9 cellular contexts compared by ENCODE assay signal in the genomic region with DNA sequence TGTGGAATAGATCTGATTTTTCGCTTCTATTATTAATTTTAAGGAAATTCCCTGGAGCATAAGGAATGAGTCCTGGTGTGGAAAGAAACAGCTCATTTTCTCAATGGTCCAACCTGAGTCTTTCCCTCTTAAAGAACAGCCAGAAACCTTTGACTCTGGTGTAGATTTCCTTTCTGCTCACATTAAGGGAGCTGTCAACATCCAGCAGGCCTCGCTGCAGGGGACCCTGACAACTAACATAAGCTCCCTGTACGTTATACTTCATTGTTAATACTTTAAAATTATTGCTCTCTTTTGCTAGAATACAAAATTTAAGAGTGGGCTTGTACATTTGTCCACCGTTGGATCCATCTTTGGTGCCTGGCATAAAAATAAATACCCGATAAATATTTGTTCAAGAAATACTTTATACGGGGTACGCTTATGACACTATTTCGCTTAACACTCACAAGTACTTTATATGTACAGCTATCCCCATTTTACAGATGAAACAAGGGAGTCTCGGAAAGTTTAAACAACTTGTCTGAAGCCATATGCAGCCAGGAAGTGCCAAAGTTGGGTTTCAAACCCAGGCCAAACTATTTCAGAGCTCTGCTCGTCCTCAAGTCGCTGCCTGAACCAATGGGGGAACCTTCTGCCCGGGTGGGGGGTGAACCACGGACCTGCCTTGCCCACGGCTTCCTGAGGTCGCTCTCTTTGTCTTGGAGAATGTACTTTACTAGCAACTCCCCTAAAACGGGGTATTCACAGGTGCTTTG. TPM values are rescaled to one million over a fixed set of nuclear protein-coding genes. Genes with fewer than 3 reads are reported as not detected.
DNase-seq lines count a peak whose midpoint lies in the region; ATAC-seq and TF ChIP-seq lines count a peak whose summit lies in the region.
"Had no signal": no experiment of that assay in that cellular context is flagged by ENCODE, and none has a peak within 500 bp of the region (broad histone marks: within the 10 kb centered on the region; RNA-seq: fewer than 3 reads in every experiment).

No MANE protein-coding gene starts in this region.

- intact Hi-C loops in ovary (cut with DNase I): no loop called here

- H3K4me1 ChIP-seq in ovary (ENCODE audit: insufficient read depth): peaks cover 6% of the 10 kb centered on the region

- CTCF ChIA-PET in AG04449 (lab: Yijun Ruan, JAX): interaction anchor here (0.9 to 1.9 kb wide), 13 partner anchors 9 to 1022 kb away, joined by 3 to 9 read pairs (median 4); no protein-coding TSS in a partner anchor
- CTCF ChIA-PET in GM10248 (lab: Yijun Ruan, JAX): interaction anchor here (0.8 to 4.5 kb wide), 14 partner anchors 9 to 1019 kb away, joined by 3 to 27 read pairs (median 7); no protein-coding TSS in a partner anchor

- TF ChIP-seq POLR2A in ovary (IDR thresholded peaks at IDR 0.05): no peak

- no peaks in the 10 kb centered on the region for H3K9me3 ChIP-seq in ovary

- POLR2A ChIA-PET in AG04449 (lab: Yijun Ruan, JAX) (interaction anchor here (0.6 to 1.7 kb wide), 4 partner anchors 25 to 1320 kb away, joined by 3 to 5 read pairs (median 4); no protein-coding TSS in a partner anchor), GM10248 (lab: Yijun Ruan, JAX) (interaction anchor here (0.8 to 1.3 kb wide), 4 partner anchors 31 to 114 kb away, joined by 3 to 4 read pairs (median 3); no protein-coding TSS in a partner anchor)

- no peaks in the 10 kb centered on the region for H3K27me3 ChIP-seq in ovary

- H3K27ac ChIP-seq in ovary: peak overlapping the region; percentile 92 to 96

- no peak for TF ChIP-seq CTCF in AG04449 (IDR thresholded peaks at IDR 0.05; ENCODE audit: insufficient read depth, low read length, missing control alignments)
- no peak for TF ChIP-seq CTCF in GM10248 (IDR thresholded peaks at IDR 0.05; ENCODE audit: control extremely low read depth, extremely low read depth, low read depth, missing control alignments)
- no peak for TF ChIP-seq CTCF in WI38 (IDR thresholded peaks at IDR 0.05; ENCODE audit: low read depth, low read length)
- TF ChIP-seq CTCF in ovary (IDR thresholded peaks at IDR 0.05): no peak

- ATAC-seq in HG03469 (IDR thresholded peaks at IDR 0.05; ENCODE audit: unreplicated experiment): no peak

- TF ChIP-seq EP300 in ovary (IDR thresholded peaks at IDR 0.05): no peak

- 7 to 9% (median 9%) methylated on average over 16 of the region's 16 CpGs for whole genome bisulfite sequencing in ovary, 3 donors

- no peak for DNase-seq in AG04449 (ENCODE audit: low read depth, low spot score)
- peak; percentile 60 for DNase-seq in GM10248 (ENCODE audit: extremely low spot score)
- peak; percentile 12 for DNase-seq in HS-27A (ENCODE audit: low read depth)
- DNase-seq in fibroblast of the conjunctiva (ENCODE audit: low read depth): peak; percentile 21
- no peak for DNase-seq in ovary
- DNase-seq in cerebellum (ENCODE audit: low spot score): no peak

- peak overlapping the region; percentile 83 for H3K4me3 ChIP-seq in AG04449 (ENCODE audit: low read depth, low read length)
- H3K4me3 ChIP-seq in WI38 (ENCODE audit: low read depth, low read length): peak overlapping the region; percentile 83
- peak overlapping the region; percentile 63 for H3K4me3 ChIP-seq in ovary

- H3K36me3 ChIP-seq in ovary: no peaks in the 10 kb centered on the region

RNA-seq across cellular contexts. Expression of gene SMARCE1, which starts 0.6 kb away (rescaled TPM):
- total RNA-seq in ovary: 100 to 1,000 TPM in 5 of 7 donors, 10 to 100 TPM in 2; 80.2 to 129 (median 112) TPM
- polyA plus RNA-seq in ovary: 100 to 1,000 TPM; 109 to 158 TPM
- total RNA-seq in cerebellum: 105 TPM

RNA-seq across cellular contexts. Expression of gene KRT222, which starts 18.0 kb away (rescaled TPM):
- total RNA-seq in ovary (under 1 TPM in 4 of 7 donors, not detected in 3; 0.20 to 0.57 (median 0.39) TPM), cerebellum (17.6 TPM)
- polyA plus RNA-seq in ovary: 1 to 10 TPM in 1 of 2 donors, under 1 TPM in 1; 0.10 to 1.6 TPM
- total RNA-seq: T-helper 1 cell treated with Interleukin-12 subunit alpha and Interleukin-12 subunit beta and Interleukin-4 antibody, amounts not matched to agents 30 ng/mL and 1 ng/mL, for 36 hours had no signal

RNA-seq across cellular contexts. Expression of gene KRT24, which starts 56.6 kb away (rescaled TPM):
- total RNA-seq in ovary (not detected), cerebellum (not detected)
- not detected for polyA plus RNA-seq in ovary
- total RNA-seq: T-helper 1 cell treated with Interleukin-12 subunit alpha and Interleukin-12 subunit beta and Interleukin-4 antibody, amounts not matched to agents 30 ng/mL and 1 ng/mL, for 36 hours had no signal

Comparison
In these comparisons a context has a peak if more than half of its experiments do, and no peak if none do; other contexts are left out.
1. DNase-seq: peak in GM10248 (single experiment), HS-27A (single experiment) and fibroblast of the conjunctiva (single experiment); none in AG04449 (single experiment), ovary (0 of 5) and cerebellum (single experiment).
2. RNA of gene KRT222, which starts 18.0 kb away (total RNA-seq): 17.6 TPM in cerebellum (single experiment); 0.20 to 0.57 TPM in ovary; every median in the first group is over 10 times any median in the second.
3. Peak in every context shown above with its lines, with median percentiles within 50 percentile points of each other: H3K4me3 ChIP-seq.